9 cellular contexts compared by ENCODE assay signal in the genomic region with DNA sequence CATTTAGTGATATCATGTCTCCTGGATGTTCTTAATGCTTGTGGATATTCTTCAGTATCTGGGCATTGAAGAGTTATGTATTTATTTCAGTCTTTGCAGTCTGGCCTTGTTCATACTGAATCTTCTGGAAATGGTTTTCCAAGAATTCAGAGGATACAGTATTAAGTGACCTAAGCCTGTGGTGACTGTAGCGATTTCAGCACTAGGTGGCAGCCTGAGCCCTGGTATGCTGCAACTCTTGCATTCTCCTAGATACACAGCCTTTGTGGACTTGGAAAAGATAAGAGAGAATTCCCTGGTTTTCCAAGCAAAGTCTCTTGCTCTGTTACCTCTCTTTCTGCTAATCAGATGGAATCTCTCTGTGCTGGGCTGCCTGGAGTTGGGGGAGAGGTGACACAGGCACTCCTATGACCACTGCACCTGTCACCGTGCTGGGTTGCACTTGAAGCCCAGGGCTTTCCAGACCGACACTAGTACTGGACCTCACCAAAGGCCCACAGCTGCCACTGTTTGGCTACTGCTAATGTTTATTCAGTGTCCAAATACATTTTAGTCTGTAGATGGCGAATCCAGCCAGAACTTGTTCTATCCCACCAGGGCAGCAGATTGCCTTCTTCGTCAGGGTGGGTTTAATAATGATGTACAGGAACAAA. TPM values are rescaled to one million over a fixed set of nuclear protein-coding genes. Genes with fewer than 3 reads are reported as not detected.
DNase-seq lines count a peak whose midpoint lies in the region; ATAC-seq and TF ChIP-seq lines count a peak whose summit lies in the region.
"Had no signal": no experiment of that assay in that cellular context is flagged by ENCODE, and none has a peak within 500 bp of the region (broad histone marks: within the 10 kb centered on the region; RNA-seq: fewer than 3 reads in every experiment).

No MANE protein-coding gene starts in this region.

- H3K27me3 Mint-ChIP-seq in naive thymus-derived CD8-positive, alpha-beta T cell, result no peaks in the 10 kb centered on the region
- peaks cover 0 to 11% (median 0%) of the 10 kb centered on the region in 3 donors for H3K27me3 Mint-ChIP-seq in immature natural killer cell (ENCODE audit: low read depth in 3 of 3)

- H2AFZ ChIP-seq in neural cell (ENCODE audit: low read depth, low read length), result no peak overlapping the region

- DNase-seq in GM03348 (ENCODE audit: low spot score) (peak; percentile 56), NCI-H146 treated with DMSO at 0.1 percent for 48 hours (lab: John Stamatoyannopoulos, UW; ENCODE audit: unreplicated experiment) (peak; percentile 1), cerebellar cortex (ENCODE audit: low spot score) (peak; percentile 61), NCI-H187 (lab: John Stamatoyannopoulos, UW) (no peak), immature natural killer cell (no peak)
- no peak for DNase-seq in naive thymus-derived CD8-positive, alpha-beta T cell

- POLR2A ChIA-PET in naive thymus-derived CD8-positive, alpha-beta T cell (lab: Charles Lee), result no interaction called here

- peaks cover 0 to 42% (median 9%) of the 10 kb centered on the region in 9 donors for H3K9me3 Mint-ChIP-seq in naive thymus-derived CD8-positive, alpha-beta T cell
- peaks cover 0 to 8% (median 5%) of the 10 kb centered on the region in 6 donors for H3K9me3 Mint-ChIP-seq in immature natural killer cell

- H3K4me1 Mint-ChIP-seq in naive thymus-derived CD8-positive, alpha-beta T cell, result peaks cover 0 to 2% (median 0%) of the 10 kb centered on the region in 4 donors
- H3K4me1 Mint-ChIP-seq in immature natural killer cell, result no peaks in the 10 kb centered on the region

- no peak overlapping the region for H3K4me3 ChIP-seq in neural cell (ENCODE audit: low read length)
- H3K4me3 ChIP-seq: SJSA1 had no signal

- H3K27ac Mint-ChIP-seq in naive thymus-derived CD8-positive, alpha-beta T cell, result no peak overlapping the region
- H3K27ac Mint-ChIP-seq in immature natural killer cell, result no peak overlapping the region

- no peak for ATAC-seq in naive thymus-derived CD8-positive, alpha-beta T cell
- no peak for ATAC-seq in HG02798 (IDR thresholded peaks at IDR 0.05; ENCODE audit: poor library complexity, unreplicated experiment)

- no peak for TF ChIP-seq RAD21 in neural cell (conservative IDR thresholded peaks at IDR 0.05)

- no peaks in the 10 kb centered on the region for H3K79me2 ChIP-seq in neural cell (replicated peaks; ENCODE audit: insufficient read depth, low read length)

- no peaks in the 10 kb centered on the region for H3F3A ChIP-seq in neural cell (ENCODE audit: insufficient read depth, low read length, poor library complexity, severe bottlenecking)

- H3K36me3 Mint-ChIP-seq in naive thymus-derived CD8-positive, alpha-beta T cell, result peaks cover 12 to 27% (median 13%) of the 10 kb centered on the region in 3 donors
- H3K36me3 Mint-ChIP-seq in immature natural killer cell, result peaks cover 9 to 10% (median 9%) of the 10 kb centered on the region in 3 donors

- H3K4me3 Mint-ChIP-seq in naive thymus-derived CD8-positive, alpha-beta T cell, result no peak overlapping the region
- no peak overlapping the region for H3K4me3 Mint-ChIP-seq in immature natural killer cell

- no peaks in the 10 kb centered on the region for H3K36me3 ChIP-seq in neural cell (ENCODE audit: insufficient read depth, low read length)
- H3K36me3 ChIP-seq: SJSA1 had no signal

- TF ChIP-seq EP300 in neural cell (conservative IDR thresholded peaks at IDR 0.05; ENCODE audit: poor library complexity, severe bottlenecking), result no peak

- TF ChIP-seq CTCF in neural cell (IDR thresholded peaks at IDR 0.05; ENCODE audit: poor library complexity, severe bottlenecking), result peak; percentile 26

- no peaks in the 10 kb centered on the region for H4K20me1 ChIP-seq in neural cell (ENCODE audit: insufficient read depth)

- no peak overlapping the region for H3K27ac ChIP-seq in neural cell (ENCODE audit: low read length)
- H3K27ac ChIP-seq: SJSA1 had no signal

- H3K9me2 ChIP-seq in neural cell (ENCODE audit: insufficient read depth, low read length), result no peaks in the 10 kb centered on the region

- H3K27me3 ChIP-seq in neural cell (ENCODE audit: insufficient read depth, low read depth, low read length), result no peaks in the 10 kb centered on the region
- H3K27me3 ChIP-seq: SJSA1 had no signal

- H3K4me2 ChIP-seq in neural cell (ENCODE audit: low read length), result no peak overlapping the region

- H3K9ac ChIP-seq in neural cell (ENCODE audit: low read length), result no peak overlapping the region

- H3K9me3 ChIP-seq in neural cell (ENCODE audit: low read length), result no peaks in the 10 kb centered on the region
- H3K9me3 ChIP-seq: SJSA1 had no signal

TF ChIP-seq in neural cell, 6 proteins besides CTCF, POLR2A, EP300 and RAD21:
- TF ChIP-seq TAF1 (IDR thresholded peaks at IDR 0.05; ENCODE audit: low read depth), result no peak
- no peak for TF ChIP-seq EZH2 (IDR thresholded peaks at IDR 0.05; ENCODE audit: borderline replicate concordance, insufficient read depth, low read length, poor library complexity, severe bottlenecking)

RNA-seq across cellular contexts. Expression of gene SPIN2A, which starts 19.3 kb away (rescaled TPM):
- polyA plus RNA-seq in neural cell, result 1.2 and 2.5 TPM in 2 replicates
- polyA minus RNA-seq in neural cell, result 1.6 and 2.9 TPM in 2 replicates
- 1 to 10 TPM; 2.0 to 2.3 TPM for total RNA-seq in naive thymus-derived CD8-positive, alpha-beta T cell
- not detected for polyA plus RNA-seq in naive thymus-derived CD8-positive, alpha-beta T cell
- under 1 TPM in 1 of 3 donors, not detected in 2; 0.09 TPM for polyA plus RNA-seq in immature natural killer cell

RNA-seq across cellular contexts. Expression of gene SPIN2B, which starts 35.2 kb away (rescaled TPM):
- 25.3 and 32.5 TPM in 2 replicates for polyA plus RNA-seq in neural cell
- 11.2 TPM in 2 replicates for polyA minus RNA-seq in neural cell
- total RNA-seq in naive thymus-derived CD8-positive, alpha-beta T cell, result 10 to 100 TPM; 21.1 to 22.6 TPM
- polyA plus RNA-seq in naive thymus-derived CD8-positive, alpha-beta T cell, result 10 to 100 TPM; 18.0 to 23.0 (median 20.8) TPM
- 10 to 100 TPM; 14.9 to 17.1 (median 16.1) TPM for polyA plus RNA-seq in immature natural killer cell

Comparison
In these comparisons a context has a peak if more than half of its experiments do, and no peak if none do; other contexts are left out.
1. DNase-seq: peak in GM03348 (single experiment), NCI-H146 treated with DMSO at 0.1 percent for 48 hours (single experiment) and cerebellar cortex (single experiment); none in naive thymus-derived CD8-positive, alpha-beta T cell (0 of 10), NCI-H187 (0 of 2) and immature natural killer cell (0 of 3).